ENCODE assay signal across 2 cellular contexts in genomic region chr19:38920529-38921419, GRCh38.
A peak's percentile ranks its signal among the peaks of the same experiment; 100 is the strongest.
TF ChIP-seq lines count a peak whose summit lies in the region.

No MANE protein-coding gene starts in this region.

TF ChIP-seq in GM12891, 5 proteins besides CTCF, POLR2A, EP300 and RAD21:
- TF ChIP-seq PAX5 (IDR thresholded peaks at IDR 0.05; ENCODE audit: insufficient read depth, low read length, severe bottlenecking): no peak
- TF ChIP-seq POU2F2 (IDR thresholded peaks at IDR 0.05; ENCODE audit: low read depth, low read length): no peak
- TF ChIP-seq SPI1 (IDR thresholded peaks at IDR 0.05; ENCODE audit: low read depth, low read length): no peak
- peak; percentile 5; the same call in 1 of the 2 replicates for TF ChIP-seq POLR2AphosphoS5 (IDR thresholded peaks at IDR 0.05; ENCODE audit: low read depth, low read length)
- TF ChIP-seq TAF1 (IDR thresholded peaks at IDR 0.05; ENCODE audit: low read depth, low read length): no peak

TF ChIP-seq in IMR-90, 13 proteins besides CTCF, POLR2A, EP300 and RAD21:
- TF ChIP-seq MAFK (IDR thresholded peaks at IDR 0.05; ENCODE audit: low read depth, low read length) (no peak), RFX5 (IDR thresholded peaks at IDR 0.05; ENCODE audit: low read depth, low read length) (no peak), SMC3 (IDR thresholded peaks at IDR 0.05; ENCODE audit: low read depth, low read length) (no peak), FOS (IDR thresholded peaks at IDR 0.05; ENCODE audit: low read depth, low read length) (no peak), CHD1 (IDR thresholded peaks at IDR 0.05; ENCODE audit: low read depth, low read length) (no peak), USF2 (IDR thresholded peaks at IDR 0.05; ENCODE audit: low read depth, low read length) (no peak), CEBPB (IDR thresholded peaks at IDR 0.05; ENCODE audit: low read depth, low read length) (no peak), NFE2L2 (IDR thresholded peaks at IDR 0.05; ENCODE audit: low read depth, low read length) (no peak), RCOR1 (IDR thresholded peaks at IDR 0.05; ENCODE audit: insufficient replicate concordance, low read length) (no peak), ELK1 (IDR thresholded peaks at IDR 0.05; ENCODE audit: borderline replicate concordance, low read depth, low read length) (no peak), MAZ (IDR thresholded peaks at IDR 0.05; ENCODE audit: borderline replicate concordance, low read depth, low read length) (no peak), MXI1 (IDR thresholded peaks at IDR 0.05; ENCODE audit: borderline replicate concordance, low read depth, low read length) (no peak), BHLHE40 (IDR thresholded peaks at IDR 0.05; ENCODE audit: low read depth, low read length) (no peak)
